31 cellular contexts compared by ENCODE assay signal in the genomic region with DNA sequence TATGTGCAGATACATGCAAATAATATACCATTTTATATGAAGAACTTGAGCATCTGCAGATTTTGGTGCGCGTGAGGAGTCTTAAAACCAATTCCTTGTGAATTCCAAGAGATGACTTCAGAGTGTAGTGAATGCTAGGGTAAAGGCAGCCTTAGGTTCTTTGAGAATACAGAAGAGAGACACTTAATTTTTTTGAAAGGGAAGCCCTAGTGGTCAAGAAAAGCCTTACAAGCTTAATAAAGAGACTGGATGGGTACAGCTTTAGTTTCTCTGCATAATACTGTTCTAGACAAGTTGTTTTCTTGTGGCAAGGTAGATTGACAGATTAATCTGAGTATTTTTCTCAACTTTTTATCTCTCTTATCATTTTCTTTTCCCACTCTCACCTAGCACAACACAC.
DNase-seq lines count a peak whose midpoint lies in the region; ATAC-seq and TF ChIP-seq lines count a peak whose summit lies in the region.
"Had no signal": no experiment of that assay in that cellular context is flagged by ENCODE, and none has a peak within 500 bp of the region (broad histone marks: within the 10 kb centered on the region; RNA-seq: fewer than 3 reads in every experiment).

No MANE protein-coding gene starts in this region.

- intact Hi-C loops in mucosa of descending colon (cut with DNase I, micrococcal nuclease): no loop called here

- no peaks in the 10 kb centered on the region for H3K36me3 Mint-ChIP-seq in type B pancreatic cell
- H3K36me3 Mint-ChIP-seq: CD8-positive, alpha-beta memory T cell; mesothelial cell of epicardium; stimulated activated naive B cell treated with anti-CD40 and anti-IgM and Interleukin-4, amounts not matched to agents 10 μg/mL and 1 μg/mL and 100 μg/mL, for 72 hours had no signal

- H3K9me3 ChIP-seq in mucosa of descending colon: peaks cover 25% of the 10 kb centered on the region
- H3K9me3 ChIP-seq: pancreas, thoracic aorta had no signal

- in situ Hi-C loops in astrocyte of the cerebellum (cut with HindIII; ENCODE audit: low sequenced_read_pairs): no loop called here

- H3K4me1 Mint-ChIP-seq in type B pancreatic cell (ENCODE audit: unreplicated experiment): no peaks in the 10 kb centered on the region
- H3K4me1 Mint-ChIP-seq: CD8-positive, alpha-beta memory T cell; immature natural killer cell; mesothelial cell of epicardium; natural killer cell; stimulated activated naive B cell treated with anti-CD40 and anti-IgM and Interleukin-4, amounts not matched to agents 10 μg/mL and 1 μg/mL and 100 μg/mL, for 72 hours; T-helper 17 cell had no signal

- DNase-seq in astrocyte of the cerebellum (ENCODE audit: low read depth): no peak
- no peak for DNase-seq in type B pancreatic cell (ENCODE audit: extremely low spot score, unreplicated experiment)
- DNase-seq in MV-4-11 (lab: John Stamatoyannopoulos, UW): no peak
- no peak for DNase-seq in mucosa of gallbladder (ENCODE audit: low spot score)
- DNase-seq in mucosa of descending colon: no peak
- DNase-seq: activated CD4-positive, alpha-beta T cell treated with anti-CD3 and anti-CD28 coated beads for 48 hours; activated T-cell treated with anti-CD3 and anti-CD28 coated beads, Interleukin-2, amount 50 U/mL, for 24 hours; CD8-positive, alpha-beta memory T cell; DMS53; effector memory CD4-positive, alpha-beta T cell; foreskin melanocyte; GF-D8; immature natural killer cell; KG1; left lung; natural killer cell; NCI-H1694; NCI-H510A; NK-92 treated with Interleukin-12 subunit alpha and Interleukin-12 subunit beta, amount 100 ng/mL, for 24 hours; pancreas; right cardiac atrium; stimulated activated CD4-positive, alpha-beta T cell treated with anti-CD3 and anti-CD28 coated beads, Interleukin-4, amount 100 ng/mL, for 24 hours; stimulated activated naive B cell treated with anti-CD40 and anti-IgM and Interleukin-4, amounts not matched to agents 10 μg/mL and 1 μg/mL and 100 μg/mL, for 72 hours; T-helper 17 cell had no signal

- TF ChIP-seq CTCF in GM12872 (IDR thresholded peaks at IDR 0.05; ENCODE audit: insufficient read depth, low read depth, low read length) (peak; percentile 24; the same call in 1 of the 3 replicates), astrocyte of the cerebellum (IDR thresholded peaks at IDR 0.05; ENCODE audit: low read depth, low read length, missing control alignments) (peak; percentile 2), type B pancreatic cell (conservative IDR thresholded peaks at IDR 0.05) (peak; percentile 48), mucosa of descending colon (IDR thresholded peaks at IDR 0.05) (no peak)

- ATAC-seq in HG03442 (IDR thresholded peaks at IDR 0.05; ENCODE audit: unreplicated experiment) (peak; percentile 45), mucosa of descending colon (no peak)
- ATAC-seq: esophagus mucosa; left lung; natural killer cell; pancreas; right cardiac atrium; stimulated activated naive B cell treated with anti-CD40 and anti-IgM and Interleukin-4, amounts not matched to agents 10 μg/mL and 1 μg/mL and 100 μg/mL, for 72 hours; T-helper 17 cell had no signal

- H3K4me1 ChIP-seq in mucosa of descending colon (ENCODE audit: low read depth): no peaks in the 10 kb centered on the region
- H3K4me1 ChIP-seq: left lung, pancreas had no signal

- H3K27ac Mint-ChIP-seq in type B pancreatic cell: no peak overlapping the region
- H3K27ac Mint-ChIP-seq: activated T-cell treated with anti-CD3 and anti-CD28 coated beads, Interleukin-2, amount 50 U/mL, for 24 hours; CD8-positive, alpha-beta memory T cell; immature natural killer cell; mesothelial cell of epicardium; natural killer cell; stimulated activated naive B cell treated with anti-CD40 and anti-IgM and Interleukin-4, amounts not matched to agents 10 μg/mL and 1 μg/mL and 100 μg/mL, for 72 hours; T-helper 17 cell had no signal

- H3K36me3 ChIP-seq in mucosa of descending colon (ENCODE audit: low read depth): no peaks in the 10 kb centered on the region
- H3K36me3 ChIP-seq: left lung, pancreas, thoracic aorta had no signal

- no peaks in the 10 kb centered on the region for H3K27me3 Mint-ChIP-seq in type B pancreatic cell
- H3K27me3 Mint-ChIP-seq: activated T-cell treated with anti-CD3 and anti-CD28 coated beads, Interleukin-2, amount 50 U/mL, for 24 hours; stimulated activated naive B cell treated with anti-CD40 and anti-IgM and Interleukin-4, amounts not matched to agents 10 μg/mL and 1 μg/mL and 100 μg/mL, for 72 hours; T-helper 17 cell had no signal

- H3K9me3 Mint-ChIP-seq in type B pancreatic cell: peaks cover 14% of the 10 kb centered on the region

- H3K4me3 Mint-ChIP-seq in type B pancreatic cell: no peak overlapping the region
- H3K4me3 Mint-ChIP-seq: activated T-cell treated with anti-CD3 and anti-CD28 coated beads, Interleukin-2, amount 50 U/mL, for 24 hours; CD8-positive, alpha-beta memory T cell; immature natural killer cell; mesothelial cell of epicardium; natural killer cell; stimulated activated naive B cell treated with anti-CD40 and anti-IgM and Interleukin-4, amounts not matched to agents 10 μg/mL and 1 μg/mL and 100 μg/mL, for 72 hours; T-helper 17 cell had no signal

- H3K4me3 ChIP-seq in astrocyte of the cerebellum (ENCODE audit: low read depth, low read length): no peak overlapping the region
- H3K4me3 ChIP-seq in mucosa of descending colon: no peak overlapping the region
- H3K4me3 ChIP-seq: hepatocyte, left lung, pancreas, SK-N-MC, thoracic aorta had no signal
